23 cellular contexts compared by ENCODE assay signal in genomic region chr16:68746951-68747350, GRCh38. TPM values are rescaled to one million over a fixed set of nuclear protein-coding genes. Genes with fewer than 3 reads are reported as not detected.
"Had no signal": no experiment of that assay in that cellular context is flagged by ENCODE, and none has a peak within 500 bp of the region (broad histone marks: within the 10 kb centered on the region; RNA-seq: fewer than 3 reads in every experiment).

No MANE protein-coding gene starts in this region.

- H3K4me1 Mint-ChIP-seq: activated CD8-positive, alpha-beta memory T cell treated with anti-CD3 and anti-CD28 coated beads, Interleukin-2, amount 10 ng/mL, durations not matched to agents 7 days and 5 days; activated naive CD4-positive, alpha-beta T cell treated with anti-CD3 and anti-CD28 coated beads, Interleukin-2, amount 50 U/mL, for 24 hours; naive thymus-derived CD8-positive, alpha-beta T cell had no signal

- H3K4me3 ChIP-seq: gastroesophageal sphincter, heart right ventricle, tibial nerve had no signal

- H3K27me3 ChIP-seq: neutrophil, tibial nerve had no signal

- DNase-seq: activated CD4-positive, alpha-beta memory T cell treated with anti-CD3 and anti-CD28 coated beads for 36 hours; activated CD4-positive, alpha-beta T cell treated with anti-CD3 and anti-CD28 coated beads for 36 hours; activated CD8-positive, alpha-beta memory T cell treated with anti-CD3 and anti-CD28 coated beads, Interleukin-2, amount 10 ng/mL, durations not matched to agents 7 days and 5 days; activated T-cell treated with anti-CD3 and anti-CD28 coated beads, Interleukin-2, amount 50 U/mL, for 24 hours; central memory CD4-positive, alpha-beta T cell; cortex of kidney; effector CD8-positive, alpha-beta T cell; heart right ventricle; mammary epithelial cell; naive thymus-derived CD8-positive, alpha-beta T cell; retina; SK-N-SH; stimulated activated CD4-positive, alpha-beta T cell treated with anti-CD3 and anti-CD28 coated beads, Interleukin-2, amount 100 ng/mL, for 48 hours; T-helper 1 cell; T1000; WERI-Rb-1 had no signal

- H3K36me3 ChIP-seq: gastroesophageal sphincter, heart right ventricle, neutrophil, tibial nerve, WERI-Rb-1 had no signal

- H3K4me2 ChIP-seq: SK-N-SH had no signal

- H3K27me3 Mint-ChIP-seq: stimulated activated memory B cell treated with anti-CD40 and anti-IgM and Interleukin-4, amounts not matched to agents 10 μg/mL and 1 μg/mL and 100 μg/mL, for 72 hours had no signal

- H3K9me2 ChIP-seq: SK-N-SH had no signal

- H3K27ac ChIP-seq: gastroesophageal sphincter, heart right ventricle, neutrophil, tibial nerve, WERI-Rb-1 had no signal

- H2AFZ ChIP-seq: parathyroid adenoma had no signal

- H3K9me3 ChIP-seq: gastroesophageal sphincter, heart right ventricle, neutrophil, SK-N-SH, tibial nerve had no signal

- ATAC-seq: activated CD4-positive, alpha-beta T cell treated with anti-CD3 and anti-CD28 coated beads for 36 hours; activated CD8-positive, alpha-beta memory T cell treated with anti-CD3 and anti-CD28 coated beads, Interleukin-2, amount 10 ng/mL, durations not matched to agents 7 days and 5 days; gastroesophageal sphincter; heart right ventricle; left lobe of liver; naive thymus-derived CD8-positive, alpha-beta T cell; stimulated activated memory B cell treated with anti-CD40 and anti-IgM and Interleukin-4, amounts not matched to agents 10 μg/mL and 1 μg/mL and 100 μg/mL, for 72 hours had no signal

- H3K4me3 Mint-ChIP-seq: activated CD4-positive, alpha-beta memory T cell treated with anti-CD3 and anti-CD28 coated beads for 36 hours; activated CD4-positive, alpha-beta T cell treated with anti-CD3 and anti-CD28 coated beads for 36 hours; activated CD8-positive, alpha-beta memory T cell treated with anti-CD3 and anti-CD28 coated beads, Interleukin-2, amount 10 ng/mL, durations not matched to agents 7 days and 5 days; activated naive CD4-positive, alpha-beta T cell treated with anti-CD3 and anti-CD28 coated beads, Interleukin-2, amount 50 U/mL, for 24 hours; activated T-cell treated with anti-CD3 and anti-CD28 coated beads, Interleukin-2, amount 50 U/mL, for 24 hours; naive thymus-derived CD8-positive, alpha-beta T cell; stimulated activated memory B cell treated with anti-CD40 and anti-IgM and Interleukin-4, amounts not matched to agents 10 μg/mL and 1 μg/mL and 100 μg/mL, for 72 hours had no signal

- H3K4me1 ChIP-seq: gastroesophageal sphincter, heart right ventricle, tibial nerve had no signal

- H3K27ac Mint-ChIP-seq: activated CD4-positive, alpha-beta memory T cell treated with anti-CD3 and anti-CD28 coated beads for 36 hours; activated CD4-positive, alpha-beta T cell treated with anti-CD3 and anti-CD28 coated beads for 36 hours; activated CD8-positive, alpha-beta memory T cell treated with anti-CD3 and anti-CD28 coated beads, Interleukin-2, amount 10 ng/mL, durations not matched to agents 7 days and 5 days; activated naive CD4-positive, alpha-beta T cell treated with anti-CD3 and anti-CD28 coated beads, Interleukin-2, amount 50 U/mL, for 24 hours; activated T-cell treated with anti-CD3 and anti-CD28 coated beads, Interleukin-2, amount 50 U/mL, for 24 hours; naive thymus-derived CD8-positive, alpha-beta T cell; stimulated activated memory B cell treated with anti-CD40 and anti-IgM and Interleukin-4, amounts not matched to agents 10 μg/mL and 1 μg/mL and 100 μg/mL, for 72 hours had no signal

- H3K9me3 Mint-ChIP-seq: activated CD4-positive, alpha-beta memory T cell treated with anti-CD3 and anti-CD28 coated beads for 36 hours; activated naive CD4-positive, alpha-beta T cell treated with anti-CD3 and anti-CD28 coated beads, Interleukin-2, amount 50 U/mL, for 24 hours; activated T-cell treated with anti-CD3 and anti-CD28 coated beads, Interleukin-2, amount 50 U/mL, for 24 hours; naive thymus-derived CD8-positive, alpha-beta T cell; stimulated activated memory B cell treated with anti-CD40 and anti-IgM and Interleukin-4, amounts not matched to agents 10 μg/mL and 1 μg/mL and 100 μg/mL, for 72 hours had no signal

- H3K36me3 Mint-ChIP-seq: activated CD4-positive, alpha-beta memory T cell treated with anti-CD3 and anti-CD28 coated beads for 36 hours; activated CD8-positive, alpha-beta memory T cell treated with anti-CD3 and anti-CD28 coated beads, Interleukin-2, amount 10 ng/mL, durations not matched to agents 7 days and 5 days; activated naive CD4-positive, alpha-beta T cell treated with anti-CD3 and anti-CD28 coated beads, Interleukin-2, amount 50 U/mL, for 24 hours; naive thymus-derived CD8-positive, alpha-beta T cell; stimulated activated memory B cell treated with anti-CD40 and anti-IgM and Interleukin-4, amounts not matched to agents 10 μg/mL and 1 μg/mL and 100 μg/mL, for 72 hours had no signal

- H3K9ac ChIP-seq: parathyroid adenoma, SK-N-SH had no signal

RNA-seq across cellular contexts. Expression of gene CDH1, which starts 9.9 kb away (rescaled TPM):
- total RNA-seq: naive thymus-derived CD8-positive, alpha-beta T cell had no signal
- polyA plus RNA-seq: SK-N-SH had no signal
